Comparison of ENCODE assay signal across 19 cellular contexts in genomic region chr20:11221046-11221445, GRCh38.
"Had no signal": no experiment of that assay in that cellular context is flagged by ENCODE, and none has a peak within 500 bp of the region (broad histone marks: within the 10 kb centered on the region; RNA-seq: fewer than 3 reads in every experiment).

No MANE protein-coding gene starts in this region.

- ATAC-seq: esophagus mucosa; heart left ventricle; naive thymus-derived CD4-positive, alpha-beta T cell; pancreas; right cardiac atrium; stimulated activated memory B cell treated with anti-CD40 and anti-IgM and Interleukin-4, amounts not matched to agents 10 μg/mL and 1 μg/mL and 100 μg/mL, for 72 hours had no signal

- H3K36me3 ChIP-seq: heart left ventricle, pancreas, tibial nerve had no signal

- H3K4me1 Mint-ChIP-seq: naive thymus-derived CD4-positive, alpha-beta T cell; stimulated activated memory B cell treated with anti-CD40 and anti-IgM and Interleukin-4, amounts not matched to agents 10 μg/mL and 1 μg/mL and 100 μg/mL, for 72 hours had no signal

- DNase-seq: caudate nucleus; cortex of kidney; dorsolateral prefrontal cortex; effector CD8-positive, alpha-beta T cell; heart left ventricle; hippocampal formation; kidney glomerular epithelial cell; naive thymus-derived CD4-positive, alpha-beta T cell; nucleus accumbens; pancreas; right cardiac atrium; stimulated activated CD4-positive, alpha-beta T cell treated with anti-CD3 and anti-CD28 coated beads, Interleukin-4, amount 100 ng/mL, for 24 hours had no signal

- H3K27ac Mint-ChIP-seq: naive thymus-derived CD4-positive, alpha-beta T cell; progenitor cell of endocrine pancreas; stimulated activated memory B cell treated with anti-CD40 and anti-IgM and Interleukin-4, amounts not matched to agents 10 μg/mL and 1 μg/mL and 100 μg/mL, for 72 hours; stimulated activated naive CD8-positive, alpha-beta T cell treated with anti-CD3 and anti-CD28 coated beads, Interleukin-15, Interleukin-2, amounts not matched to agents 100 ng/mL and 50 ng/mL, for 24 hours had no signal

- H3K27ac ChIP-seq: dorsolateral prefrontal cortex, heart left ventricle, pancreas, tibial nerve had no signal

- H3K9me3 ChIP-seq: heart left ventricle, pancreas, tibial nerve had no signal

- H3K4me3 ChIP-seq: dorsolateral prefrontal cortex, heart left ventricle, pancreas, smooth muscle cell, tibial nerve had no signal

- H3K4me3 Mint-ChIP-seq: naive thymus-derived CD4-positive, alpha-beta T cell; stimulated activated memory B cell treated with anti-CD40 and anti-IgM and Interleukin-4, amounts not matched to agents 10 μg/mL and 1 μg/mL and 100 μg/mL, for 72 hours; stimulated activated naive CD8-positive, alpha-beta T cell treated with anti-CD3 and anti-CD28 coated beads, Interleukin-15, Interleukin-2, amounts not matched to agents 100 ng/mL and 50 ng/mL, for 24 hours had no signal

- H3K36me3 Mint-ChIP-seq: naive thymus-derived CD4-positive, alpha-beta T cell; stimulated activated memory B cell treated with anti-CD40 and anti-IgM and Interleukin-4, amounts not matched to agents 10 μg/mL and 1 μg/mL and 100 μg/mL, for 72 hours had no signal

- H3K27me3 Mint-ChIP-seq: naive thymus-derived CD4-positive, alpha-beta T cell; stimulated activated memory B cell treated with anti-CD40 and anti-IgM and Interleukin-4, amounts not matched to agents 10 μg/mL and 1 μg/mL and 100 μg/mL, for 72 hours had no signal

- FAIRE-seq: frontal cortex, pancreas had no signal

- H3K4me2 ChIP-seq: smooth muscle cell had no signal

- H3K27me3 ChIP-seq: dorsolateral prefrontal cortex, heart left ventricle, pancreas, tibial nerve had no signal
